ENCODE assay signal across 8 cellular contexts in genomic region chr15:42495361-42496212, GRCh38. TPM values are rescaled to one million over a fixed set of nuclear protein-coding genes. Genes with fewer than 3 reads are reported as not detected.
DNase-seq lines count a peak whose midpoint lies in the region; ATAC-seq and TF ChIP-seq lines count a peak whose summit lies in the region.

SNAP23 (plus strand) TSS chr15:42495634; CDS start chr15:42511847, 16,213 bp downstream.

- H3K27me3 ChIP-seq in H7 (ENCODE audit: control insufficient read depth, insufficient read depth, low read length), result no peaks in the 10 kb centered on the region

- H3K4me1 Mint-ChIP-seq in nephron, result peaks cover 36% of the 10 kb centered on the region

- no peaks in the 10 kb centered on the region for H3K36me3 Mint-ChIP-seq in nephron (ENCODE audit: low read depth)

- H3K36me3 ChIP-seq in H7 (replicated peaks; ENCODE audit: control insufficient read depth, insufficient read depth, low read length), result no peaks in the 10 kb centered on the region

- no peaks in the 10 kb centered on the region for H3K9me3 Mint-ChIP-seq in nephron

- peak within 1 kb of the TSS; percentile 68 for H3K4me3 ChIP-seq in H7 (ENCODE audit: insufficient read depth, low read depth, low read length)
- peak within 1 kb of the TSS; percentile 91 for H3K4me3 ChIP-seq in fibroblast of the aortic adventitia (ENCODE audit: low read depth, low read length)

- peak; percentile 94 for ATAC-seq in stimulated activated naive CD8-positive, alpha-beta T cell treated with anti-CD3 and anti-CD28 coated beads, Interleukin-15, Interleukin-2, amounts not matched to agents 100 U/mL and 50 U/mL, for 24 hours

- TF ChIP-seq CTCF in fibroblast of the aortic adventitia (IDR thresholded peaks at IDR 0.05; ENCODE audit: insufficient read depth, low read length) (no peak), nephron (IDR thresholded peaks at IDR 0.05; ENCODE audit: unreplicated experiment in 3 of 3) (no peak)

- H3K4me3 Mint-ChIP-seq in nephron, result peak within 1 kb of the TSS; percentile 94 to 98 (median 97)

- DNase-seq in EH (ENCODE audit: low read depth) (peak; percentile 97), H7 (peak; percentile 95), M059J (ENCODE audit: low read depth) (peak; percentile 96), SHP77 treated with DMSO at 0.1 percent for 48 hours (lab: John Stamatoyannopoulos, UW) (peak; percentile 78), fibroblast of the aortic adventitia (ENCODE audit: low read depth) (peak; percentile 97)
- DNase-seq in activated effector memory CD4-positive, alpha-beta T cell treated with anti-CD3 and anti-CD28 coated beads, Interleukin-2, amount 50 U/mL, for 16 hours, result peak; percentile 94
- peak; percentile 88 for DNase-seq in stimulated activated naive CD8-positive, alpha-beta T cell treated with anti-CD3 and anti-CD28 coated beads, Interleukin-15, Interleukin-2, amounts not matched to agents 100 U/mL and 50 U/mL, for 24 hours

- H3K27ac Mint-ChIP-seq in nephron, result peak within 1 kb of the TSS; percentile 91 to 92 (median 92)

- H3K27me3 Mint-ChIP-seq in nephron (ENCODE audit: low read depth), result no peaks in the 10 kb centered on the region

RNA-seq across cellular contexts. Expression of gene SNAP23, which starts in this region (rescaled TPM):
- total RNA-seq in H7 (2014; rRNA removed; shearing (Covaris generic)), result 56.6 and 62.0 TPM in 2 replicates
- total RNA-seq in M059J (2014; rRNA removed; shearing (Covaris generic)), result 55.9 and 96.5 TPM in 2 replicates
- total RNA-seq in fibroblast of the aortic adventitia (ENCODE audit: low replicate concordance), result 39.8 and 87.4 TPM in 2 replicates

Comparison
In these comparisons a context has a peak if more than half of its experiments do, and no peak if none do; other contexts are left out.
1. Peak in every context shown above with its lines: DNase-seq, ATAC-seq and H3K4me3 ChIP-seq.